Comparison of ENCODE assay signal across 1 cellular context in the genomic region with DNA sequence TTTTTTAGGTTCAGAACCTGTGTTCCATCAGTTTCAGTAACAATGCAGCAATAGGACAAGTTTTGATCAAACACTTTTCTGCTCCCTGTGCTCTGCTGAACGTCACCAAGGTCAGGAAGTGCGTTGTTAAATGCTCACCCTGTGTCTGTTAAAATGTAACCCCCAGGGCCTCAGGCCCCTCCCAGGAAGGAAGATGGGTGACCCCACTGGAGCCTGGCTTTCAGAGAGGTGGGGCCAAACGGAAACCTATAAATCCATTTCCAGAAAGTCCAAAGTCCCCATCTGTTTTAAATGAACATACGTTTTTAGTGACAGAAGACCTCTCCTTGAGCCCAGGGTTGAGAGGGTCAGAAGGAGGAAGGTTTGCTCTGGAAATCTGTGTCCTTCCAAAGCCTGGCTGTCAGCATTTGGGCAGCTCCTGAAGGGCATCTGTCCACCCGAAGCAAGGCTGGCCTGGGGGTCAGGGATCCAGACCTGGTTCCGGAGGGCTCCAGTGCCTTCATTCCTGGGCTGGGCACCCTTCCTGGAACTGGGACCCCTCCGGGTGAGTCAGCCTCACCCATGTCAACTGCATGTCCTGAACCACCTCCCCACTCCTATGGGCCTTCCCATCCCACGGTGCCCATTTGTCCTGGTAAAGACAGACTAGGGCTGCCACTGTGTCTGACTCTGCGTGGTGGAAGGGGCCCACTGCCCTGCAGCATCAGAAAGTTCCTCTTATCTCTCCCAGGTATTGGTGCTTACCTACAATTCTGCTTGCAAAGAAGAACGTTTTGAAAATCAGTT.
TF ChIP-seq lines count a peak whose summit lies in the region.

No MANE protein-coding gene starts in this region.

TF ChIP-seq in HepG2, 621 proteins besides CTCF, POLR2A, EP300 and RAD21 (continued from another document and continues in another):
- TF ChIP-seq ZNF407 (CRISPR knock-in tag; IDR thresholded peaks at IDR 0.05; ENCODE audit: not compliant biosample characterization) (no peak), ZNF432 (CRISPR knock-in tag; IDR thresholded peaks at IDR 0.05; ENCODE audit: borderline replicate concordance) (no peak), TFAP4 (IDR thresholded peaks at IDR 0.05; ENCODE audit: borderline replicate concordance, low read depth) (0 out of 2 replicates have a peak, but pooled peaks have one; percentile 31), U2AF1 (optimal IDR thresholded peaks at IDR 0.05; ENCODE audit: low read depth, low read length) (no peak), ZNF276 (CRISPR knock-in tag; IDR thresholded peaks at IDR 0.05; ENCODE audit: low read depth) (no peak; the same call in 1 of the 2 replicates), ZNF713 (CRISPR knock-in tag; IDR thresholded peaks at IDR 0.05) (peak; percentile 90; the same call in 1 of the 2 replicates), EED (CRISPR knock-in tag; IDR thresholded peaks at IDR 0.05) (peak; percentile 76; the same call in 1 of the 2 replicates), NFYC (CRISPR knock-in tag; IDR thresholded peaks at IDR 0.05) (no peak), ZNF280D (CRISPR knock-in tag; IDR thresholded peaks at IDR 0.05) (no peak), TCF12 (IDR thresholded peaks at IDR 0.05) (no peak), TCF12 (CRISPR knock-in tag; IDR thresholded peaks at IDR 0.05) (0 out of 2 replicates have a peak, but pooled peaks have one; percentile 70), TAF15 (IDR thresholded peaks at IDR 0.05; ENCODE audit: low read depth, low read length, poor library complexity, severe bottlenecking) (no peak), GFI1 (CRISPR knock-in tag; IDR thresholded peaks at IDR 0.05; ENCODE audit: borderline replicate concordance) (0 out of 2 replicates have a peak, but pooled peaks have one; percentile 53), ZNF563 (CRISPR knock-in tag; IDR thresholded peaks at IDR 0.05) (no peak)
- TF ChIP-seq, protein P1, sequence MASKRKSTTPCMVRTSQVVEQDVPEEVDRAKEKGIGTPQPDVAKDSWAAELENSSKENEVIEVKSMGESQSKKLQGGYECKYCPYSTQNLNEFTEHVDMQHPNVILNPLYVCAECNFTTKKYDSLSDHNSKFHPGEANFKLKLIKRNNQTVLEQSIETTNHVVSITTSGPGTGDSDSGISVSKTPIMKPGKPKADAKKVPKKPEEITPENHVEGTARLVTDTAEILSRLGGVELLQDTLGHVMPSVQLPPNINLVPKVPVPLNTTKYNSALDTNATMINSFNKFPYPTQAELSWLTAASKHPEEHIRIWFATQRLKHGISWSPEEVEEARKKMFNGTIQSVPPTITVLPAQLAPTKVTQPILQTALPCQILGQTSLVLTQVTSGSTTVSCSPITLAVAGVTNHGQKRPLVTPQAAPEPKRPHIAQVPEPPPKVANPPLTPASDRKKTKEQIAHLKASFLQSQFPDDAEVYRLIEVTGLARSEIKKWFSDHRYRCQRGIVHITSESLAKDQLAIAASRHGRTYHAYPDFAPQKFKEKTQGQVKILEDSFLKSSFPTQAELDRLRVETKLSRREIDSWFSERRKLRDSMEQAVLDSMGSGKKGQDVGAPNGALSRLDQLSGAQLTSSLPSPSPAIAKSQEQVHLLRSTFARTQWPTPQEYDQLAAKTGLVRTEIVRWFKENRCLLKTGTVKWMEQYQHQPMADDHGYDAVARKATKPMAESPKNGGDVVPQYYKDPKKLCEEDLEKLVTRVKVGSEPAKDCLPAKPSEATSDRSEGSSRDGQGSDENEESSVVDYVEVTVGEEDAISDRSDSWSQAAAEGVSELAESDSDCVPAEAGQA (IDR thresholded peaks at IDR 0.05; ENCODE audit: low read depth): no peak
- TF ChIP-seq, protein P1 (CRISPR knock-in tag; IDR thresholded peaks at IDR 0.05; ENCODE audit: borderline replicate concordance): no peak
- TF ChIP-seq, protein P2, sequence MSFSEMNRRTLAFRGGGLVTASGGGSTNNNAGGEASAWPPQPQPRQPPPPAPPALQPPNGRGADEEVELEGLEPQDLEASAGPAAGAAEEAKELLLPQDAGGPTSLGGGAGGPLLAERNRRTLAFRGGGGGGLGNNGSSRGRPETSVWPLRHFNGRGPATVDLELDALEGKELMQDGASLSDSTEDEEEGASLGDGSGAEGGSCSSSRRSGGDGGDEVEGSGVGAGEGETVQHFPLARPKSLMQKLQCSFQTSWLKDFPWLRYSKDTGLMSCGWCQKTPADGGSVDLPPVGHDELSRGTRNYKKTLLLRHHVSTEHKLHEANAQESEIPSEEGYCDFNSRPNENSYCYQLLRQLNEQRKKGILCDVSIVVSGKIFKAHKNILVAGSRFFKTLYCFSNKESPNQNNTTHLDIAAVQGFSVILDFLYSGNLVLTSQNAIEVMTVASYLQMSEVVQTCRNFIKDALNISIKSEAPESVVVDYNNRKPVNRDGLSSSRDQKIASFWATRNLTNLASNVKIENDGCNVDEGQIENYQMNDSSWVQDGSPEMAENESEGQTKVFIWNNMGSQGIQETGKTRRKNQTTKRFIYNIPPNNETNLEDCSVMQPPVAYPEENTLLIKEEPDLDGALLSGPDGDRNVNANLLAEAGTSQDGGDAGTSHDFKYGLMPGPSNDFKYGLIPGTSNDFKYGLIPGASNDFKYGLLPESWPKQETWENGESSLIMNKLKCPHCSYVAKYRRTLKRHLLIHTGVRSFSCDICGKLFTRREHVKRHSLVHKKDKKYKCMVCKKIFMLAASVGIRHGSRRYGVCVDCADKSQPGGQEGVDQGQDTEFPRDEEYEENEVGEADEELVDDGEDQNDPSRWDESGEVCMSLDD (CRISPR knock-in tag; IDR thresholded peaks at IDR 0.05; ENCODE audit: borderline replicate concordance): no peak
